Comparison of ENCODE assay signal across 8 cellular contexts in the genomic region with DNA sequence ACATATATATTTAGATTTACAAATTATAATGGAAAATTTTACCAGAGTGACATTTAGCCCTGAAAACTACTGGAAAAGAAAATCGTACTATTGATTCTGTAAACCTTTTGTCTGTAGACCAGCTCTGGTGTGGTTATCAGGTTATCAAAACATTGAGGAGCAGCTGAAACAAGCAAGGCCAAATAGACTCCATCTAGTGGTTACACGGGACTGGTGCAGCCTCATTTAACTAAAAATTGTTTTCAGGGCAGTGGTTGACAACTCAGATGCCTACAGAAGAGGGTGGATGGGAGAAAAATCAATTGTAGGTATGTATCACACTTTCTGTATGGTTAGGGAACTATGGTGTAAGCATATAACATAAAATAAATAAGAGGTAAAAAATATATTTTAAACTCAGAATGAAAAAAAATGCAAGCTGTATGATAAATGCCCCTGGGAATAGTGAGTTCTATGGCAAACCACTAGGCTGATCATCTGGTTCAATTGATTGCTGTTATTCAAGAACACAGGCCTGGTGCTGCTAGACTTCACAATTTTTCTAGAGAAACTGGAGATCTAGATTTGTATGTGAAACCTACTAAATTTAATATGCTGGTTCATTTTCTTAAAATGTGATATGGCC. TPM values are rescaled to one million over a fixed set of nuclear protein-coding genes. Genes with fewer than 3 reads are reported as not detected.
DNase-seq lines count a peak whose midpoint lies in the region; ATAC-seq and TF ChIP-seq lines count a peak whose summit lies in the region.

No MANE protein-coding gene starts in this region.

- no peak overlapping the region for H3K4me3 Mint-ChIP-seq in MCF 10A (ENCODE audit: unreplicated experiment)
- H3K4me3 Mint-ChIP-seq in stimulated activated memory B cell treated with anti-CD40 and anti-IgM and Interleukin-4, amounts not matched to agents 10 μg/mL and 1 μg/mL and 100 μg/mL, for 72 hours: no peak overlapping the region

- POLR2A ChIA-PET in MCF 10A (lab: Yijun Ruan, JAX): no interaction called here

- no peaks in the 10 kb centered on the region for H3K36me3 Mint-ChIP-seq in MCF 10A (ENCODE audit: insufficient read depth, unreplicated experiment)
- H3K36me3 Mint-ChIP-seq in stimulated activated memory B cell treated with anti-CD40 and anti-IgM and Interleukin-4, amounts not matched to agents 10 μg/mL and 1 μg/mL and 100 μg/mL, for 72 hours: no peaks in the 10 kb centered on the region

- peak; percentile 68 for TF ChIP-seq CTCF in MCF 10A (IDR thresholded peaks at IDR 0.05; ENCODE audit: unreplicated experiment)

- H3K27ac Mint-ChIP-seq in MCF 10A (ENCODE audit: low read depth, unreplicated experiment): no peak overlapping the region
- H3K27ac Mint-ChIP-seq in stimulated activated memory B cell treated with anti-CD40 and anti-IgM and Interleukin-4, amounts not matched to agents 10 μg/mL and 1 μg/mL and 100 μg/mL, for 72 hours: no peak overlapping the region

- CTCF ChIA-PET in MCF 10A (lab: Yijun Ruan, JAX): interaction anchor here (0.6 to 2.2 kb wide), 11 partner anchors 9 to 979 kb away, joined by 3 to 12 read pairs (median 4); partner anchors contain the start of gene ACSS3

- no TSS peak for BruUV-seq in MCF 10A (replicated peaks; lab: Mats Ljungman, UMichigan)

- ATAC-seq in GM21360 (IDR thresholded peaks at IDR 0.05; ENCODE audit: unreplicated experiment) (peak; percentile 100), HG03457 (IDR thresholded peaks at IDR 0.05; ENCODE audit: unreplicated experiment) (peak; percentile 95)
- no peak for ATAC-seq in stimulated activated memory B cell treated with anti-CD40 and anti-IgM and Interleukin-4, amounts not matched to agents 10 μg/mL and 1 μg/mL and 100 μg/mL, for 72 hours

- H3K27me3 Mint-ChIP-seq in MCF 10A (ENCODE audit: insufficient read depth, unreplicated experiment): no peaks in the 10 kb centered on the region
- H3K27me3 Mint-ChIP-seq in stimulated activated memory B cell treated with anti-CD40 and anti-IgM and Interleukin-4, amounts not matched to agents 10 μg/mL and 1 μg/mL and 100 μg/mL, for 72 hours: no peaks in the 10 kb centered on the region

- DNase-seq in DMS153 (lab: John Stamatoyannopoulos, UW) (peak; percentile 45), NCI-H460 (ENCODE audit: extremely low read depth, low read depth) (peak; percentile 58), MCF 10A (ENCODE audit: unreplicated experiment) (peak; percentile 56), kidney glomerular epithelial cell (lab: John Stamatoyannopoulos, UW) (peak; percentile 34)
- DNase-seq in activated T-cell treated with anti-CD3 and anti-CD28 coated beads, Interleukin-2, amount 50 U/mL, for 48 hours: no peak

- no peaks in the 10 kb centered on the region for H3K4me1 Mint-ChIP-seq in MCF 10A (ENCODE audit: insufficient read depth, unreplicated experiment)
- H3K4me1 Mint-ChIP-seq in stimulated activated memory B cell treated with anti-CD40 and anti-IgM and Interleukin-4, amounts not matched to agents 10 μg/mL and 1 μg/mL and 100 μg/mL, for 72 hours: no peaks in the 10 kb centered on the region

- intact Hi-C loops in MCF 10A (cut with micrococcal nuclease): loop anchor here (1.0 to 2.0 kb wide), 2 partner anchors 292 to 717 kb away; no protein-coding TSS in a partner anchor

- H3K9me3 Mint-ChIP-seq in MCF 10A (ENCODE audit: unreplicated experiment): no peaks in the 10 kb centered on the region
- H3K9me3 Mint-ChIP-seq in stimulated activated memory B cell treated with anti-CD40 and anti-IgM and Interleukin-4, amounts not matched to agents 10 μg/mL and 1 μg/mL and 100 μg/mL, for 72 hours: peaks cover 7% of the 10 kb centered on the region

RNA-seq across cellular contexts. Expression of gene ACSS3, which starts 51.2 kb away (rescaled TPM):
- 44.0 and 54.4 TPM in 2 replicates for total RNA-seq in NCI-H460 (2014; rRNA removed; shearing (Covaris generic))
- polyA plus RNA-seq in NCI-H460 (2014; cell fraction: nucleus; rRNA removed): 10.9 and 14.7 TPM in 2 replicates
- not detected in 2 replicates for total RNA-seq in MCF 10A (2022)

Comparison
In these comparisons a context has a peak if more than half of its experiments do, and no peak if none do; other contexts are left out.
1. DNase-seq: peak in DMS153 (single experiment), NCI-H460 (single experiment), MCF 10A (single experiment) and kidney glomerular epithelial cell (single experiment); none in activated T-cell treated with anti-CD3 and anti-CD28 coated beads, Interleukin-2, amount 50 U/mL, for 48 hours (0 of 2).
2. RNA of gene ACSS3, which starts 51.2 kb away (total RNA-seq): 44.0 to 54.4 TPM in NCI-H460; not detected in MCF 10A; every median in the first group is over 10 times any median in the second.